Comparison of ENCODE assay signal across 22 cellular contexts in genomic region chr17:65568918-65569317, GRCh38. TPM values are rescaled to one million over a fixed set of nuclear protein-coding genes. Genes with fewer than 3 reads are reported as not detected.
DNase-seq lines count a peak whose midpoint lies in the region; ATAC-seq, FAIRE-seq and TF ChIP-seq lines count a peak whose summit lies in the region.
"Had no signal": no experiment of that assay in that cellular context is flagged by ENCODE, and none has a peak within 500 bp of the region (broad histone marks: within the 10 kb centered on the region; RNA-seq: fewer than 3 reads in every experiment).

No MANE protein-coding gene starts in this region.

- peaks cover 20% of the 10 kb centered on the region for H3K27me3 Mint-ChIP-seq in nephron progenitor cell (ENCODE audit: low read depth, poor library complexity)

- no peak overlapping the region for H2AFZ ChIP-seq in OCI-LY3 (ENCODE audit: low read depth, low read length)
- H2AFZ ChIP-seq: GM23248 had no signal

- H3K36me3 Mint-ChIP-seq in nephron progenitor cell (ENCODE audit: low read depth): no peaks in the 10 kb centered on the region

- H3K36me3 ChIP-seq in GM06990 (ENCODE audit: control insufficient read depth, insufficient read depth, low read length): no peaks in the 10 kb centered on the region
- no peaks in the 10 kb centered on the region for H3K36me3 ChIP-seq in OCI-LY3 (replicated peaks; ENCODE audit: low read depth, low read length)
- H3K36me3 ChIP-seq: MG63 had no signal

- TF ChIP-seq CTCF in GM06990 (IDR thresholded peaks at IDR 0.05; ENCODE audit: insufficient read depth, low read length, poor library complexity, severe bottlenecking) (no peak), OCI-LY3 (IDR thresholded peaks at IDR 0.05; ENCODE audit: low read depth, low read length) (no peak), nephron progenitor cell (IDR thresholded peaks at IDR 0.05) (no peak)

- no peaks in the 10 kb centered on the region for H4K20me1 ChIP-seq in OCI-LY3 (ENCODE audit: insufficient read depth, low read length)

- H3K4me1 ChIP-seq in OCI-LY3 (ENCODE audit: low read length): peaks cover 42% of the 10 kb centered on the region

- no peak overlapping the region for H3K4me3 Mint-ChIP-seq in nephron progenitor cell

- peak overlapping the region; percentile 71 for H3K4me2 ChIP-seq in OCI-LY3 (ENCODE audit: low read length)
- H3K4me2 ChIP-seq: A549 had no signal

- H3K4me1 Mint-ChIP-seq in nephron progenitor cell: peaks cover 69% of the 10 kb centered on the region

- no peaks in the 10 kb centered on the region for H3K27me3 ChIP-seq in GM06990 (replicated peaks; ENCODE audit: control insufficient read depth, insufficient read depth, low read length)
- peaks cover 6% of the 10 kb centered on the region; the same call in 1 of the 2 replicates for H3K27me3 ChIP-seq in OCI-LY3 (ENCODE audit: low read depth, low read length)
- H3K27me3 ChIP-seq: MG63 had no signal

- no peak overlapping the region; the same call in 1 of the 2 replicates for H3K9ac ChIP-seq in OCI-LY3 (ENCODE audit: low read length)
- H3K9ac ChIP-seq: GM23248 had no signal

- H3K9me3 Mint-ChIP-seq in nephron progenitor cell: no peaks in the 10 kb centered on the region
- H3K9me3 Mint-ChIP-seq: H9 had no signal

- DNase-seq in GM06990 (ENCODE audit: extremely low read depth, insufficient read length) (peak; percentile 32), nephron progenitor cell (no peak), GM12892 (ENCODE audit: insufficient read length) (no peak), NCI-H82 (lab: John Stamatoyannopoulos, UW) (no peak)
- no peak for DNase-seq in NK-92 treated with Interleukin-12 subunit alpha and Interleukin-12 subunit beta, amount 100 ng/mL, for 24 hours (lab: John Stamatoyannopoulos, UW)
- DNase-seq: Calu3, DMS153, DND-41, GM23248, H9, IMR-90, KG1, MG63, NCI-H2029, NCI-H446 treated with DMSO at 0.1 percent for 48 hours, NCI-H526, SHP77 treated with DMSO at 0.1 percent for 48 hours had no signal

- no peaks in the 10 kb centered on the region for H3K79me2 ChIP-seq in OCI-LY3 (ENCODE audit: low read length)

- H3K4me3 ChIP-seq in GM06990 (replicated peaks; ENCODE audit: low read depth, low read length) (no peak overlapping the region), OCI-LY3 (ENCODE audit: low read length) (peak overlapping the region; percentile 35)
- H3K4me3 ChIP-seq: A549, GM23248, MG63 had no signal

- FAIRE-seq in GM12892 (lab: Jason Lieb, UNC): no peak
- FAIRE-seq: A549 had no signal

- no peaks in the 10 kb centered on the region for H3K9me3 ChIP-seq in OCI-LY3 (ENCODE audit: insufficient read depth, low read length)
- H3K9me3 ChIP-seq: A549, MG63 had no signal

- no peak for ATAC-seq in HG02981 (IDR thresholded peaks at IDR 0.05; ENCODE audit: unreplicated experiment)
- ATAC-seq: A549, Panc1 had no signal

- peak overlapping the region; percentile 75 for H3K27ac Mint-ChIP-seq in nephron progenitor cell
- H3K27ac Mint-ChIP-seq: H9 had no signal

- TF ChIP-seq POLR2A in GM12892 (IDR thresholded peaks at IDR 0.05; ENCODE audit: low read depth, low read length): no peak

- peak overlapping the region; percentile 82; the same call in 1 of the 2 replicates for H3K27ac ChIP-seq in OCI-LY3 (ENCODE audit: low read length)
- H3K27ac ChIP-seq: A549, GM23248, RWPE1 had no signal

RNA-seq across cellular contexts. Expression of gene AXIN2, which starts 7.5 kb away (rescaled TPM):
- polyA plus RNA-seq in GM12892 (2012; ENCODE audit: missing spikeins): 0.34 TPM
